Comparison of ENCODE assay signal across 8 cellular contexts in the genomic region with DNA sequence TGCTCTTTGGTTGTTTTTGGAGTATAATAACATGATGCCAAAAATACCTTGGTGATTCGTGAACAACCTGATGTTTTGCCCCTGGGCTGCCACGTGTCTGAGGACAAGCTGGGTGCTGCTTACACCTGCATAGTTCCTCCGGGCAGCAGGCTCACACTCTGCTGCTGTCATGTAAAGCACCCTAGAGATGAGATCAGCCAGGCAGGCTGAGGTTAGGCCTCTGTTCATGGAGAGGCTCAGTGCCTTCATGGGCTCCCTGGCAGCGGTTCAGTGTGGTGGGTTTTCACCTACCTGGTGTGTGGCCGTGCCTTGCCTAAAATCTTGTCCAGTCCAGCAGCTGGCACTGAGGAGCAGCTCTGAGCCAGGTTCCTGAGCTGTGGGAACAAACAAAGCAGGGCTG.
DNase-seq lines count a peak whose midpoint lies in the region; FAIRE-seq and TF ChIP-seq lines count a peak whose summit lies in the region.

No MANE protein-coding gene starts in this region.

- TF ChIP-seq POLR2A in ovary (IDR thresholded peaks at IDR 0.05), result no peak

- H3K27ac ChIP-seq in substantia nigra (ENCODE audit: low read depth, low read length, poor library complexity, severe bottlenecking) (peak overlapping the region; percentile 82), SJCRH30 (no peak overlapping the region), ovary (no peak overlapping the region)

- H3K36me3 ChIP-seq in bronchial epithelial cell (ENCODE audit: control insufficient read depth, insufficient read depth, low read length) (no peaks in the 10 kb centered on the region), SJCRH30 (no peaks in the 10 kb centered on the region), ovary (no peaks in the 10 kb centered on the region)

- H3K9me3 ChIP-seq in SJCRH30 (replicated peaks) (no peaks in the 10 kb centered on the region), ovary (no peaks in the 10 kb centered on the region)

- FAIRE-seq in bronchial epithelial cell (lab: Jason Lieb, UNC), result no peak

- H3K27me3 ChIP-seq in bronchial epithelial cell (ENCODE audit: control insufficient read depth, insufficient read depth, low read length) (no peaks in the 10 kb centered on the region), SJCRH30 (no peaks in the 10 kb centered on the region), ovary (no peaks in the 10 kb centered on the region)

- DNase-seq in activated gamma-delta T cell treated with Interleukin-2 at 50 U/mL for 16 hours (peak; percentile 20), activated gamma-delta T cell (lab: John Stamatoyannopoulos, UW) (no peak), NCI-H345 treated with DMSO at 0.1 percent for 48 hours (lab: John Stamatoyannopoulos, UW; ENCODE audit: unreplicated experiment) (peak; percentile 59), bronchial epithelial cell (ENCODE audit: low read depth) (peak; percentile 48), substantia nigra (lab: John Stamatoyannopoulos, UW) (no peak), epidermal melanocyte (ENCODE audit: insufficient read length, low spot score) (no peak), SJCRH30 (no peak), ovary (no peak)

- no peak for TF ChIP-seq CTCF in bronchial epithelial cell (IDR thresholded peaks at IDR 0.05; ENCODE audit: insufficient read depth, low read length, severe bottlenecking)
- no peak for TF ChIP-seq CTCF in ovary (IDR thresholded peaks at IDR 0.05)

- H3K4me1 ChIP-seq in SJCRH30 (peaks cover 16% of the 10 kb centered on the region), ovary (ENCODE audit: insufficient read depth) (no peaks in the 10 kb centered on the region)

- TF ChIP-seq EP300 in ovary (IDR thresholded peaks at IDR 0.05), result no peak

- intact Hi-C loops in ovary (cut with DNase I), result loop anchor here in 2 of 4 donors (5.0 to 10.0 kb wide), 2 partner anchors 63 to 100 kb away; a partner anchor contains a TSS

- H3K4me3 ChIP-seq in bronchial epithelial cell (ENCODE audit: low read depth, low read length) (no peak overlapping the region), SJCRH30 (no peak overlapping the region), ovary (no peak overlapping the region)

- 81 to 87% (median 87%) methylated on average over 5 of the region's 5 CpGs for whole genome bisulfite sequencing in ovary, 3 donors

Comparison
In these comparisons a context has a peak if more than half of its experiments do, and no peak if none do; other contexts are left out.
1. DNase-seq: peak in activated gamma-delta T cell treated with Interleukin-2 at 50 U/mL for 16 hours (single experiment), NCI-H345 treated with DMSO at 0.1 percent for 48 hours (single experiment) and bronchial epithelial cell (single experiment); none in activated gamma-delta T cell (single experiment), substantia nigra (0 of 49), epidermal melanocyte (single experiment), SJCRH30 (0 of 2) and ovary (0 of 5).